In genomic region chr4:2079926-2080325, GRCh38 we compare ENCODE assay signal across 17 cellular contexts.
"Had no signal": no experiment of that assay in that cellular context is flagged by ENCODE, and none has a peak within 500 bp of the region (broad histone marks: within the 10 kb centered on the region; RNA-seq: fewer than 3 reads in every experiment).

No MANE protein-coding gene starts in this region.

- H3K27ac ChIP-seq: left lung, ovary, tibial artery had no signal

- DNase-seq: activated CD4-positive, alpha-beta T cell treated with anti-CD3 and anti-CD28 coated beads for 36 hours; activated CD4-positive, alpha-beta T cell treated with anti-CD3 and anti-CD28 coated beads, Interleukin-2, amount 50 U/mL, for 48 hours; activated CD8-positive, alpha-beta memory T cell treated with anti-CD3 and anti-CD28 coated beads, Interleukin-2, amount 10 ng/mL, durations not matched to agents 7 days and 5 days; activated gamma-delta T cell; activated T-cell treated with anti-CD3 and anti-CD28 coated beads, Interleukin-2, amount 50 U/mL, for 48 hours; central memory CD4-positive, alpha-beta T cell; foreskin melanocyte; glutamatergic neuron; mammary epithelial cell; SK-N-SH; stimulated activated CD8-positive, alpha-beta memory T cell treated with anti-CD3 and anti-CD28 coated beads, Interleukin-4, amount 100 ng/mL, for 48 hours; stimulated activated naive CD4-positive, alpha-beta T cell had no signal

- H3K4me3 Mint-ChIP-seq: activated CD4-positive, alpha-beta T cell treated with anti-CD3 and anti-CD28 coated beads for 36 hours; activated CD8-positive, alpha-beta memory T cell treated with anti-CD3 and anti-CD28 coated beads, Interleukin-2, amount 10 ng/mL, durations not matched to agents 7 days and 5 days; brain; WTC11 had no signal

- H3K27ac Mint-ChIP-seq: activated CD4-positive, alpha-beta T cell treated with anti-CD3 and anti-CD28 coated beads for 36 hours; activated CD8-positive, alpha-beta memory T cell treated with anti-CD3 and anti-CD28 coated beads, Interleukin-2, amount 10 ng/mL, durations not matched to agents 7 days and 5 days; WTC11 had no signal

- H3K27me3 Mint-ChIP-seq: activated CD4-positive, alpha-beta T cell treated with anti-CD3 and anti-CD28 coated beads for 36 hours; activated CD8-positive, alpha-beta memory T cell treated with anti-CD3 and anti-CD28 coated beads, Interleukin-2, amount 10 ng/mL, durations not matched to agents 7 days and 5 days had no signal

- H3K36me3 ChIP-seq: left lung, ovary, tibial artery had no signal

- ATAC-seq: activated CD4-positive, alpha-beta T cell treated with anti-CD3 and anti-CD28 coated beads for 36 hours; activated CD8-positive, alpha-beta memory T cell treated with anti-CD3 and anti-CD28 coated beads, Interleukin-2, amount 10 ng/mL, durations not matched to agents 7 days and 5 days; WTC11 had no signal

- H3K4me1 Mint-ChIP-seq: activated CD4-positive, alpha-beta T cell treated with anti-CD3 and anti-CD28 coated beads for 36 hours; activated CD8-positive, alpha-beta memory T cell treated with anti-CD3 and anti-CD28 coated beads, Interleukin-2, amount 10 ng/mL, durations not matched to agents 7 days and 5 days; WTC11 had no signal

- H3K9me3 ChIP-seq: left lung, ovary, SK-N-SH, tibial artery had no signal

- H3K4me2 ChIP-seq: SK-N-SH had no signal

- H3K4me1 ChIP-seq: left lung, tibial artery had no signal

- H3K27me3 ChIP-seq: left lung, ovary, tibial artery had no signal

- H3K9ac ChIP-seq: SK-N-SH had no signal

- H3K36me3 Mint-ChIP-seq: activated CD8-positive, alpha-beta memory T cell treated with anti-CD3 and anti-CD28 coated beads, Interleukin-2, amount 10 ng/mL, durations not matched to agents 7 days and 5 days; brain; WTC11 had no signal

- H3K9me3 Mint-ChIP-seq: brain, WTC11 had no signal

- H3K4me3 ChIP-seq: left lung, ovary, tibial artery had no signal
